ENCODE assay signal across 16 cellular contexts in genomic region chr12:13038491-13039161, GRCh38. TPM values are rescaled to one million over a fixed set of nuclear protein-coding genes. Genes with fewer than 3 reads are reported as not detected.
DNase-seq lines count a peak whose midpoint lies in the region; ATAC-seq, FAIRE-seq and TF ChIP-seq lines count a peak whose summit lies in the region.
"Had no signal": no experiment of that assay in that cellular context is flagged by ENCODE, and none has a peak within 500 bp of the region (broad histone marks: within the 10 kb centered on the region; RNA-seq: fewer than 3 reads in every experiment).

No MANE protein-coding gene starts in this region.

- POLR2A ChIA-PET in HepG2 (lab: Yijun Ruan, JAX) (no interaction called here), PC-3 (lab: Charles Lee; ENCODE audit: unreplicated experiment) (no interaction called here)

- H3K9me2 ChIP-seq in PC-3 (replicated peaks; ENCODE audit: low read length) = no peaks in the 10 kb centered on the region

- H3K36me3 ChIP-seq in HepG2 (replicated peaks in 1 of 2; ENCODE audit: control insufficient read depth in 1 of 2, insufficient read depth in 2 of 2, low read length in 2 of 2) (no peaks in the 10 kb centered on the region), right lobe of liver (no peaks in the 10 kb centered on the region), PC-3 (ENCODE audit: low read depth, low read length) (no peaks in the 10 kb centered on the region)

- no peak for TF ChIP-seq CTCF in HepG2 (CRISPR knock-in tag; IDR thresholded peaks at IDR 0.05)
- TF ChIP-seq CTCF in right lobe of liver (IDR thresholded peaks at IDR 0.05) = no peak
- no peak for TF ChIP-seq CTCF in astrocyte of the cerebellum (IDR thresholded peaks at IDR 0.05; ENCODE audit: low read depth, low read length, missing control alignments)
- TF ChIP-seq CTCF in foreskin fibroblast (IDR thresholded peaks at IDR 0.05; ENCODE audit: low read depth, low read length) = no peak
- no peak for TF ChIP-seq CTCF in PC-3 (conservative IDR thresholded peaks at IDR 0.05; ENCODE audit: low read depth, low read length)

- 40% methylated on average over 4 of the region's 4 CpGs for WGBS in HepG2 (ENCODE audit: low lambda C conversion rate)
- 84% methylated on average over 4 of the region's 4 CpGs for WGBS in right lobe of liver (ENCODE audit: insufficient coverage, low coverage, low lambda C conversion rate, missing lambda C conversion rate)

- H3K79me2 ChIP-seq in HepG2 (ENCODE audit: insufficient read depth, low read length) = no peaks in the 10 kb centered on the region
- H3K79me2 ChIP-seq in PC-3 (ENCODE audit: low read length) = no peaks in the 10 kb centered on the region

- H4K20me1 ChIP-seq in HepG2 (ENCODE audit: insufficient read depth, low read length) (no peaks in the 10 kb centered on the region), PC-3 (ENCODE audit: low read length) (no peaks in the 10 kb centered on the region)

- no peaks in the 10 kb centered on the region for H3F3A ChIP-seq in PC-3 (ENCODE audit: low read length, unreplicated experiment)

- no peaks in the 10 kb centered on the region for H3K9me3 ChIP-seq in HepG2 (ENCODE audit: low read length)
- H3K9me3 ChIP-seq in right lobe of liver = no peaks in the 10 kb centered on the region
- H3K9me3 ChIP-seq in PC-3 (ENCODE audit: low read length) = no peaks in the 10 kb centered on the region

- H3K27ac ChIP-seq in HepG2 (ENCODE audit: extremely low read length, insufficient read depth, low read length) = no peak overlapping the region
- H3K27ac ChIP-seq in right lobe of liver = no peak overlapping the region
- H3K27ac ChIP-seq in PC-3 (ENCODE audit: low read length) = no peak overlapping the region

- ATAC-seq in HepG2 = no peak
- no peak for ATAC-seq in right lobe of liver
- no peak for ATAC-seq in stimulated activated naive CD8-positive, alpha-beta T cell treated with anti-CD3 and anti-CD28 coated beads, Interleukin-15, Interleukin-2, amounts not matched to agents 100 U/mL and 50 U/mL, for 24 hours
- ATAC-seq in PC-3 = no peak
- ATAC-seq in HG03097 (IDR thresholded peaks at IDR 0.05; ENCODE audit: low FRiP score, unreplicated experiment) = no peak
- ATAC-seq: effector memory CD8-positive, alpha-beta T cell had no signal

- TF ChIP-seq EP300 in HepG2 (IDR thresholded peaks at IDR 0.05; ENCODE audit: low read depth in 2 of 2, low read length in 2 of 2) (no peak), HepG2 (CRISPR knock-in tag; IDR thresholded peaks at IDR 0.05; ENCODE audit: borderline replicate concordance) (no peak)

- H3K9ac ChIP-seq in HepG2 (ENCODE audit: insufficient read depth, low read depth, low read length) = no peak overlapping the region
- H3K9ac ChIP-seq in PC-3 (ENCODE audit: low read length) = no peak overlapping the region

- H3K4me3 ChIP-seq in HepG2 (replicated peaks in 1 of 3; ENCODE audit: insufficient read depth in 1 of 3, low read depth in 2 of 3, low read length in 3 of 3) (no peak overlapping the region), right lobe of liver (no peak overlapping the region), astrocyte of the cerebellum (ENCODE audit: low read depth, low read length) (no peak overlapping the region), foreskin fibroblast (ENCODE audit: low read depth in 1 of 2, low read length in 2 of 2) (no peak overlapping the region), PC-3 (ENCODE audit: low read length) (no peak overlapping the region)

- no peak for TF ChIP-seq POLR2A in HepG2 (IDR thresholded peaks at IDR 0.05; ENCODE audit: insufficient read depth in 1 of 2, low read depth in 2 of 2, low read length in 2 of 2)
- TF ChIP-seq POLR2A in right lobe of liver (IDR thresholded peaks at IDR 0.05) = no peak

- H2AFZ ChIP-seq in HepG2 (ENCODE audit: low read length) (no peak overlapping the region), PC-3 (ENCODE audit: low read length) (no peak overlapping the region)

- CTCF ChIA-PET in HepG2 (lab: Yijun Ruan, JAX; ENCODE audit: low intra/inter-chr PET ratio, low total read pairs) = no interaction called here
- CTCF ChIA-PET in PC-3 (lab: Charles Lee) = no interaction called here

- 0 out of 2 replicates have a peak, but pooled peaks cover 3% of the 10 kb centered on the region for H3K4me1 ChIP-seq in HepG2 (ENCODE audit: insufficient read depth, low read length)
- peaks cover 0 to 17% (median 5%) of the 10 kb centered on the region in 4 donors for H3K4me1 ChIP-seq in right lobe of liver
- H3K4me1 ChIP-seq in PC-3 (ENCODE audit: insufficient read depth, low read length) = no peaks in the 10 kb centered on the region

- H3K27me3 ChIP-seq in HepG2 (ENCODE audit: control insufficient read depth in 1 of 2, insufficient read depth in 2 of 2, low read length in 2 of 2) = peaks cover 2 to 28% of the 10 kb centered on the region in 2 experiments; a peak in 3 of 5 replicates
- no peaks in the 10 kb centered on the region for H3K27me3 ChIP-seq in right lobe of liver
- no peaks in the 10 kb centered on the region for H3K27me3 ChIP-seq in PC-3 (ENCODE audit: low read length)

- H3K4me2 ChIP-seq in HepG2 (ENCODE audit: low read depth, low read length) (no peak overlapping the region), PC-3 (ENCODE audit: low read length) (no peak overlapping the region)

- intact Hi-C loops in HepG2 (cut with micrococcal nuclease; ENCODE audit: unreplicated experiment) = no loop called here
- intact Hi-C loops in right lobe of liver (cut with DNase I) = no loop called here
- intact Hi-C loops in PC-3 (cut with micrococcal nuclease) = no loop called here

- DNase-seq in HepG2 (ENCODE audit: low spot score) (no peak), right lobe of liver (no peak), astrocyte of the cerebellum (ENCODE audit: low read depth) (peak; percentile 55), foreskin fibroblast (peak; percentile 66 to 83), PC-3 (no peak), cerebellum (ENCODE audit: low spot score) (no peak)
- DNase-seq in stimulated activated naive CD8-positive, alpha-beta T cell treated with anti-CD3 and anti-CD28 coated beads, Interleukin-15, Interleukin-2, amounts not matched to agents 100 U/mL and 50 U/mL, for 24 hours = no peak
- DNase-seq: activated effector memory CD4-positive, alpha-beta T cell treated with anti-CD3 and anti-CD28 coated beads, Interleukin-2, amount 50 U/mL, for 16 hours; effector memory CD8-positive, alpha-beta T cell; glutamatergic neuron; MM.1S; NCI-H2081; occipital lobe had no signal

- in situ Hi-C loops in HepG2 (cut with HindIII; ENCODE audit: extremely low pct_ligation_motif_present, low pct_unique_long_range_greater_than_20kb) (no loop called here), astrocyte of the cerebellum (cut with HindIII; ENCODE audit: low sequenced_read_pairs) (no loop called here)

- BruUV-seq in HepG2 (replicated peaks; lab: Mats Ljungman, UMichigan) (no TSS peak), PC-3 (replicated peaks; lab: Mats Ljungman, UMichigan) (no TSS peak)

- TF ChIP-seq RAD21 in HepG2 (CRISPR knock-in tag; IDR thresholded peaks at IDR 0.05) = no peak

- no peak for FAIRE-seq in HepG2 (lab: Jason Lieb, UNC)
- FAIRE-seq: keratinocyte, TTC549 had no signal

RNA-seq across cellular contexts. Expression of gene FAM234B, which starts 5.6 kb away (rescaled TPM):
- total RNA-seq in HepG2 (2016; rRNA removed; fragmentation: Illumina TruSeq; extraction: Trizol) (4.2 and 7.8 TPM in 2 replicates), right lobe of liver (1 to 10 TPM; 2.9 to 4.8 (median 3.2) TPM), PC-3 (2014; rRNA removed) (3.1 and 3.3 TPM in 2 replicates), cerebellum (24.8 TPM)
- total RNA-seq in HepG2 (2016; cell fraction: cytosol; rRNA removed; fragmentation: Illumina TruSeq; extraction: Trizol; ENCODE audit: low read depth) = 0.81 and 1.1 TPM in 2 replicates
- total RNA-seq in HepG2 (2016; cell fraction: insoluble cytoplasmic fraction; rRNA removed; fragmentation: Illumina TruSeq; extraction: Trizol) = 4.7 and 7.7 TPM in 2 replicates
- total RNA-seq in HepG2 (2016; cell fraction: membrane; rRNA removed; fragmentation: Illumina TruSeq; extraction: Trizol) = 2.1 and 2.3 TPM in 2 replicates
- total RNA-seq in HepG2 (2016; cell fraction: nucleus; rRNA removed; fragmentation: Illumina TruSeq; extraction: Trizol) = 7.5 and 9.0 TPM in 2 replicates
- polyA plus RNA-seq in HepG2 (2011; rRNA removed) = 10.3 and 13.8 TPM in 2 replicates
- polyA plus RNA-seq in HepG2 (2011; cell fraction: cytosol; rRNA removed) = 8.2 and 8.5 TPM in 2 replicates
- polyA plus RNA-seq in HepG2 (2011; cell fraction: nucleus; rRNA removed) = 5.0 and 5.6 TPM in 2 replicates
- polyA plus RNA-seq in HepG2 (2012) = 6.4 and 6.6 TPM in 2 replicates
- 0.17 and 0.25 TPM in 2 replicates for polyA plus RNA-seq in HepG2 (2016; cell fraction: cytosol; fragmentation: Illumina TruSeq; extraction: Trizol; ENCODE audit: low read depth)
- 1.9 and 2.1 TPM in 2 replicates for polyA plus RNA-seq in HepG2 (2016; cell fraction: insoluble cytoplasmic fraction; fragmentation: Illumina TruSeq; extraction: Trizol; ENCODE audit: low read depth)
- polyA plus RNA-seq in HepG2 (2016; cell fraction: membrane; fragmentation: Illumina TruSeq; extraction: Trizol; ENCODE audit: low read depth) = 0.42 and 0.52 TPM in 2 replicates
- 5.1 and 6.7 TPM in 2 replicates for polyA plus RNA-seq in HepG2 (2016; cell fraction: nucleus; fragmentation: Illumina TruSeq; extraction: Trizol; ENCODE audit: insufficient read depth, low read depth)
- polyA minus RNA-seq in HepG2 (2011; rRNA and poly(A)+ RNA removed; ENCODE audit: low replicate concordance) = 17.2 and 40.0 TPM in 2 replicates
- polyA minus RNA-seq in HepG2 (2011; cell fraction: cytosol; rRNA and poly(A)+ RNA removed) = 14.2 and 15.6 TPM in 2 replicates
- 15.6 and 20.3 TPM in 2 replicates for polyA minus RNA-seq in HepG2 (2011; cell fraction: nucleus; rRNA and poly(A)+ RNA removed)

RNA-seq across cellular contexts. Expression of gene HEBP1, which starts 38.6 kb away (rescaled TPM):
- total RNA-seq in HepG2 (2016; rRNA removed; fragmentation: Illumina TruSeq; extraction: Trizol) = 7.8 and 19.0 TPM in 2 replicates
- 2.1 and 2.4 TPM in 2 replicates for total RNA-seq in HepG2 (2016; cell fraction: cytosol; rRNA removed; fragmentation: Illumina TruSeq; extraction: Trizol; ENCODE audit: low read depth)
- total RNA-seq in HepG2 (2016; cell fraction: insoluble cytoplasmic fraction; rRNA removed; fragmentation: Illumina TruSeq; extraction: Trizol) = 6.6 and 16.8 TPM in 2 replicates
- total RNA-seq in HepG2 (2016; cell fraction: membrane; rRNA removed; fragmentation: Illumina TruSeq; extraction: Trizol) = 9.1 and 9.3 TPM in 2 replicates
- 10.8 and 15.9 TPM in 2 replicates for total RNA-seq in HepG2 (2016; cell fraction: nucleus; rRNA removed; fragmentation: Illumina TruSeq; extraction: Trizol)
- 9.4 and 11.0 TPM in 2 replicates for polyA plus RNA-seq in HepG2 (2011; rRNA removed)
- 10.9 and 12.3 TPM in 2 replicates for polyA plus RNA-seq in HepG2 (2011; cell fraction: cytosol; rRNA removed)
- polyA plus RNA-seq in HepG2 (2011; cell fraction: nucleus; rRNA removed) = 5.4 and 6.6 TPM in 2 replicates
- 27.4 and 34.8 TPM in 2 replicates for polyA plus RNA-seq in HepG2 (2012)
- 14.7 and 15.9 TPM in 2 replicates for polyA plus RNA-seq in HepG2 (2016; cell fraction: cytosol; fragmentation: Illumina TruSeq; extraction: Trizol; ENCODE audit: low read depth)
- 48.5 and 53.2 TPM in 2 replicates for polyA plus RNA-seq in HepG2 (2016; cell fraction: insoluble cytoplasmic fraction; fragmentation: Illumina TruSeq; extraction: Trizol; ENCODE audit: low read depth)
- polyA plus RNA-seq in HepG2 (2016; cell fraction: membrane; fragmentation: Illumina TruSeq; extraction: Trizol; ENCODE audit: low read depth) = 23.9 TPM in 2 replicates
- polyA plus RNA-seq in HepG2 (2016; cell fraction: nucleus; fragmentation: Illumina TruSeq; extraction: Trizol; ENCODE audit: insufficient read depth, low read depth) = 33.3 and 37.3 TPM in 2 replicates
- 10.4 and 24.7 TPM in 2 replicates for polyA minus RNA-seq in HepG2 (2011; rRNA and poly(A)+ RNA removed; ENCODE audit: low replicate concordance)
- 12.1 and 17.4 TPM in 2 replicates for polyA minus RNA-seq in HepG2 (2011; cell fraction: cytosol; rRNA and poly(A)+ RNA removed)
- 6.2 and 7.6 TPM in 2 replicates for polyA minus RNA-seq in HepG2 (2011; cell fraction: nucleus; rRNA and poly(A)+ RNA removed)
- 100 to 1,000 TPM in 1 of 6 experiments, 10 to 100 TPM in 5; 45.8 to 100 (median 68.9) TPM for total RNA-seq in right lobe of liver
- total RNA-seq in PC-3 (2014; rRNA removed) = 6.2 and 8.2 TPM in 2 replicates
- total RNA-seq in cerebellum = 4.5 TPM

Comparison
In these comparisons a context has a peak if more than half of its experiments do, and no peak if none do; other contexts are left out.
1. DNase-seq: peak in astrocyte of the cerebellum (single experiment) and foreskin fibroblast (2 of 2); none in HepG2 (single experiment), right lobe of liver (0 of 3), stimulated activated naive CD8-positive, alpha-beta T cell treated with anti-CD3 and anti-CD28 coated beads, Interleukin-15, Interleukin-2, amounts not matched to agents 100 U/mL and 50 U/mL, for 24 hours (single experiment), PC-3 (single experiment) and cerebellum (single experiment).